Comparison of ENCODE assay signal across 25 cellular contexts in the genomic region with DNA sequence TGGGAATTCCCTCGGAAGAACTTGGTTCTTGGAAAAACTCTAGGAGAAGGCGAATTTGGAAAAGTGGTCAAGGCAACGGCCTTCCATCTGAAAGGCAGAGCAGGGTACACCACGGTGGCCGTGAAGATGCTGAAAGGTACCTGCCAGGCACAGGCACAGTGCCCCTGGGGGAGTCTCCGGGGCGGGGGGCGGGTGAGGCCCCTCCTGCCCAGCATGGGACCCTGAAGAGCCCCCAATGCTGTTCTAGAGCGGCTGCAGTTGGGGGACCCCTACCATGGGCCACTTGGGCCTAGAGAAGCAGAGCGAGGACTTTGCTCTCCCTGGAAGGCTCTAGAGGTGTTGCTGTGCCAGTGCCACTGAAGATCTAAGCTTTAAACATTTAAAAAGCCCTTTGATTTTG. TPM values are rescaled to one million over a fixed set of nuclear protein-coding genes. Genes with fewer than 3 reads are reported as not detected.
"Had no signal": no experiment of that assay in that cellular context is flagged by ENCODE, and none has a peak within 500 bp of the region (broad histone marks: within the 10 kb centered on the region; RNA-seq: fewer than 3 reads in every experiment).

No MANE protein-coding gene starts in this region.

- H3K4me3 ChIP-seq: colonic mucosa, dorsolateral prefrontal cortex, esophagus squamous epithelium, gastrocnemius medialis, heart right ventricle, left lung, lung had no signal

- H3K4me1 ChIP-seq: colonic mucosa, gastrocnemius medialis had no signal

- H3K4me3 Mint-ChIP-seq: effector memory CD8-positive, alpha-beta T cell; endodermal cell; memory B cell; naive thymus-derived CD4-positive, alpha-beta T cell had no signal

- H3K9me3 ChIP-seq: colonic mucosa, esophagus squamous epithelium, gastrocnemius medialis, heart right ventricle, left lung had no signal

- H3K27ac ChIP-seq: colonic mucosa, dorsolateral prefrontal cortex, epithelial cell of prostate, esophagus squamous epithelium, gastrocnemius medialis, heart right ventricle, left lung had no signal

- H3K27ac Mint-ChIP-seq: effector memory CD8-positive, alpha-beta T cell; endodermal cell had no signal

- H3K27me3 Mint-ChIP-seq: effector memory CD8-positive, alpha-beta T cell; memory B cell; naive thymus-derived CD4-positive, alpha-beta T cell had no signal

- H3K36me3 Mint-ChIP-seq: memory B cell; naive thymus-derived CD4-positive, alpha-beta T cell had no signal

- H3K27me3 ChIP-seq: colonic mucosa, dorsolateral prefrontal cortex, esophagus squamous epithelium, gastrocnemius medialis, heart right ventricle, left lung had no signal

- H3K9me3 Mint-ChIP-seq: effector memory CD8-positive, alpha-beta T cell; endodermal cell; memory B cell; naive thymus-derived CD4-positive, alpha-beta T cell had no signal

- H3K36me3 ChIP-seq: colonic mucosa, esophagus squamous epithelium, gastrocnemius medialis, heart right ventricle, left lung had no signal

- H3K4me1 Mint-ChIP-seq: endodermal cell had no signal

- DNase-seq: colonic mucosa; cortex of kidney; dermis blood vessel endothelial cell; effector CD4-positive, alpha-beta T cell; effector memory CD8-positive, alpha-beta T cell; endodermal cell; erythroblast; esophagus squamous epithelium; foreskin fibroblast; foreskin melanocyte; gastrocnemius medialis; glutamatergic neuron; heart right ventricle; hippocampal formation; left cardiac atrium; left ventricle myocardium superior; mammary epithelial cell; mesendoderm; midbrain; naive thymus-derived CD4-positive, alpha-beta T cell had no signal

RNA-seq across cellular contexts. Expression of gene RET, which starts 39.7 kb away (rescaled TPM):
- polyA plus RNA-seq: naive thymus-derived CD4-positive, alpha-beta T cell had no signal
